Comparison of ENCODE assay signal across 22 cellular contexts in genomic region chr6:37569317-37569716, GRCh38.
DNase-seq lines count a peak whose midpoint lies in the region; ATAC-seq, FAIRE-seq and TF ChIP-seq lines count a peak whose summit lies in the region.
"Had no signal": no experiment of that assay in that cellular context is flagged by ENCODE, and none has a peak within 500 bp of the region (broad histone marks: within the 10 kb centered on the region; RNA-seq: fewer than 3 reads in every experiment).

No MANE protein-coding gene starts in this region.

- no peak overlapping the region for H3K4me2 ChIP-seq in neural progenitor cell

- DNase-seq in GM12891 (ENCODE audit: insufficient read length, low spot score) (no peak), bronchial epithelial cell (ENCODE audit: low read depth) (no peak), neural progenitor cell (ENCODE audit: low spot score) (no peak), 8988T (no peak)
- DNase-seq: ACHN; C1 segment of cervical spinal cord; CD8-positive, alpha-beta T cell; DMS153; HFFc6; Kasumi-1; NCI-H1694 treated with DMSO at 0.1 percent for 48 hours; NCI-H2081 treated with DMSO at 0.1 percent for 48 hours; NCI-H2171 treated with DMSO at 0.1 percent for 48 hours; NCI-H524 treated with DMSO at 0.1 percent for 48 hours; Peyer's patch; SJCRH30 had no signal

- H3K36me3 ChIP-seq in HEK293 (ENCODE audit: control insufficient read depth in 2 of 2, insufficient read depth in 1 of 2, low read length in 2 of 2) (no peaks in the 10 kb centered on the region), bronchial epithelial cell (ENCODE audit: control insufficient read depth, insufficient read depth, low read length) (no peaks in the 10 kb centered on the region), neural progenitor cell (no peaks in the 10 kb centered on the region)
- H3K36me3 ChIP-seq: Peyer's patch, SJCRH30 had no signal

- H3K9me3 ChIP-seq in HEK293 (ENCODE audit: control insufficient read depth, insufficient read depth, low read depth, low read length) (no peaks in the 10 kb centered on the region), neural progenitor cell (ENCODE audit: low read depth) (no peaks in the 10 kb centered on the region)
- H3K9me3 ChIP-seq: Peyer's patch, SJCRH30 had no signal

- H3K36me3 Mint-ChIP-seq in neural progenitor cell, result no peaks in the 10 kb centered on the region
- H3K36me3 Mint-ChIP-seq: CD8-positive, alpha-beta T cell had no signal

- CTCF ChIA-PET in HEK293 (lab: Yijun Ruan, JAX), result interaction anchor here (2.5 kb wide), 1 partner anchor 31 kb away, joined by 21 read pairs; no protein-coding TSS in a partner anchor

- H3K4me3 Mint-ChIP-seq in neural progenitor cell, result peak overlapping the region; percentile 3
- H3K4me3 Mint-ChIP-seq: CD8-positive, alpha-beta T cell; HFFc6 had no signal

- peak; percentile 88 for FAIRE-seq in GM12891 (lab: Jason Lieb, UNC)
- FAIRE-seq in bronchial epithelial cell (lab: Jason Lieb, UNC), result peak; percentile 83
- FAIRE-seq: GM19239, H54 had no signal

- H3K4me3 ChIP-seq in HEK293 (ENCODE audit: low read depth, low read length) (no peak overlapping the region), bronchial epithelial cell (ENCODE audit: low read depth, low read length) (no peak overlapping the region), neural progenitor cell (no peak overlapping the region)
- H3K4me3 ChIP-seq: Peyer's patch, SJCRH30 had no signal

- H4K20me1 ChIP-seq in neural progenitor cell (ENCODE audit: low read depth), result no peaks in the 10 kb centered on the region

- TF ChIP-seq CTCF in HEK293 (tag by site-specific recombination; IDR thresholded peaks at IDR 0.05) (no peak), bronchial epithelial cell (IDR thresholded peaks at IDR 0.05; ENCODE audit: insufficient read depth, low read length, severe bottlenecking) (no peak), neural progenitor cell (IDR thresholded peaks at IDR 0.05) (no peak)

- no peaks in the 10 kb centered on the region for H3K79me2 ChIP-seq in neural progenitor cell (ENCODE audit: low read depth)

- H3K4me1 Mint-ChIP-seq in neural progenitor cell, result peaks cover 79% of the 10 kb centered on the region

- H3K9ac ChIP-seq in neural progenitor cell, result no peak overlapping the region

- H3F3A ChIP-seq in neural progenitor cell (ENCODE audit: low read depth), result peaks cover 52% of the 10 kb centered on the region

- H3K9me3 Mint-ChIP-seq in neural progenitor cell, result no peaks in the 10 kb centered on the region
- H3K9me3 Mint-ChIP-seq: CD8-positive, alpha-beta T cell; HFFc6 had no signal

- TF ChIP-seq POLR2A in GM12891 (IDR thresholded peaks at IDR 0.05; ENCODE audit: low read depth, low read length), result no peak

- peaks cover 12% of the 10 kb centered on the region for H3K27me3 Mint-ChIP-seq in neural progenitor cell (ENCODE audit: insufficient read depth, low read depth)

- ATAC-seq in HG02623 (IDR thresholded peaks at IDR 0.05; ENCODE audit: unreplicated experiment), result no peak
- no peak for ATAC-seq in HG03565 (IDR thresholded peaks at IDR 0.05; ENCODE audit: unreplicated experiment)
- ATAC-seq in GM19397 (IDR thresholded peaks at IDR 0.05; ENCODE audit: unreplicated experiment), result no peak
- ATAC-seq: CD8-positive, alpha-beta T cell had no signal

- H3K4me1 ChIP-seq in HEK293 (ENCODE audit: control insufficient read depth, insufficient read depth, low read length) (no peaks in the 10 kb centered on the region), neural progenitor cell (peaks cover 57% of the 10 kb centered on the region)
- H3K4me1 ChIP-seq: SJCRH30 had no signal

- H2AFZ ChIP-seq in neural progenitor cell (replicated peaks), result no peak overlapping the region

- H3K27me3 ChIP-seq in bronchial epithelial cell (ENCODE audit: control insufficient read depth, insufficient read depth, low read length) (peaks cover 7% of the 10 kb centered on the region), neural progenitor cell (no peaks in the 10 kb centered on the region)

- POLR2A ChIA-PET in HEK293 (lab: Yijun Ruan, JAX), result no interaction called here

- no peak overlapping the region for H3K27ac ChIP-seq in HEK293 (ENCODE audit: extremely low read depth, low read depth, low read length)
- no peak overlapping the region for H3K27ac ChIP-seq in neural progenitor cell
- H3K27ac ChIP-seq: Peyer's patch, SJCRH30 had no signal

- peak overlapping the region; percentile 19 for H3K27ac Mint-ChIP-seq in neural progenitor cell
- H3K27ac Mint-ChIP-seq: CD8-positive, alpha-beta T cell; HFFc6 had no signal

TF ChIP-seq in GM12891, 5 proteins besides CTCF, POLR2A, EP300 and RAD21:
- TF ChIP-seq SPI1 (IDR thresholded peaks at IDR 0.05; ENCODE audit: low read depth, low read length) (no peak), TAF1 (IDR thresholded peaks at IDR 0.05; ENCODE audit: low read depth, low read length) (no peak), POLR2AphosphoS5 (IDR thresholded peaks at IDR 0.05; ENCODE audit: low read depth, low read length) (no peak), PAX5 (IDR thresholded peaks at IDR 0.05; ENCODE audit: insufficient read depth, low read length, severe bottlenecking) (no peak), POU2F2 (IDR thresholded peaks at IDR 0.05; ENCODE audit: low read depth, low read length) (no peak)

TF ChIP-seq in HEK293, 187 proteins besides CTCF, POLR2A, EP300 and RAD21:
- TF ChIP-seq ZFHX2 (tag by site-specific recombination; conservative IDR thresholded peaks at IDR 0.05) (peak; percentile 67), ZNF23 (tag by site-specific recombination; IDR thresholded peaks at IDR 0.05; ENCODE audit: borderline replicate concordance) (no peak)
TF ChIP-seq in HEK293: peak in this region for 1.
